Comparison of ENCODE assay signal across 2 cellular contexts in genomic region chr14:67265131-67265530, GRCh38.
TF ChIP-seq lines count a peak whose summit lies in the region.

No MANE protein-coding gene starts in this region.

TF ChIP-seq in IMR-90, 13 proteins besides CTCF, POLR2A, EP300 and RAD21:
- TF ChIP-seq FOS (IDR thresholded peaks at IDR 0.05; ENCODE audit: low read depth, low read length) (no peak), RCOR1 (IDR thresholded peaks at IDR 0.05; ENCODE audit: insufficient replicate concordance, low read length) (no peak), ELK1 (IDR thresholded peaks at IDR 0.05; ENCODE audit: borderline replicate concordance, low read depth, low read length) (no peak), MAZ (IDR thresholded peaks at IDR 0.05; ENCODE audit: borderline replicate concordance, low read depth, low read length) (no peak), SMC3 (IDR thresholded peaks at IDR 0.05; ENCODE audit: low read depth, low read length) (no peak), USF2 (IDR thresholded peaks at IDR 0.05; ENCODE audit: low read depth, low read length) (no peak), MAFK (IDR thresholded peaks at IDR 0.05; ENCODE audit: low read depth, low read length) (no peak), CEBPB (IDR thresholded peaks at IDR 0.05; ENCODE audit: low read depth, low read length) (no peak)
TF ChIP-seq in IMR-90: peak in this region for 0.

TF ChIP-seq in WTC11, 78 proteins besides CTCF, POLR2A, EP300 and RAD21:
- TF ChIP-seq PRRX2 (CRISPR knock-in tag; IDR thresholded peaks at IDR 0.05) = no peak
- TF ChIP-seq MLX (CRISPR knock-in tag; IDR thresholded peaks at IDR 0.05) = no peak
- TF ChIP-seq EMX1 (CRISPR knock-in tag; IDR thresholded peaks at IDR 0.05) = no peak
- TF ChIP-seq TCF7 (CRISPR knock-in tag; IDR thresholded peaks at IDR 0.05; ENCODE audit: low read depth) = no peak
- no peak for TF ChIP-seq SMAD4 (CRISPR knock-in tag; IDR thresholded peaks at IDR 0.05)
- peak; percentile 72; the same call in 1 of the 2 replicates for TF ChIP-seq ZNF121 (CRISPR knock-in tag; IDR thresholded peaks at IDR 0.05)
- TF ChIP-seq OVOL2 (CRISPR knock-in tag; IDR thresholded peaks at IDR 0.05; ENCODE audit: borderline replicate concordance) = no peak
- no peak for TF ChIP-seq ESRRA (CRISPR knock-in tag; IDR thresholded peaks at IDR 0.05; ENCODE audit: borderline replicate concordance)
TF ChIP-seq in WTC11: peak in this region for 1.
